ENCODE assay signal across 1 cellular context in genomic region chr9:35842795-35843194, GRCh38.
TF ChIP-seq lines count a peak whose summit lies in the region.

No MANE protein-coding gene starts in this region.

TF ChIP-seq in IMR-90, 13 proteins besides CTCF, POLR2A, EP300 and RAD21 (continued from another document):
- no peak for TF ChIP-seq MAZ (IDR thresholded peaks at IDR 0.05; ENCODE audit: borderline replicate concordance, low read depth, low read length)
